ENCODE assay signal across 19 cellular contexts in the genomic region with DNA sequence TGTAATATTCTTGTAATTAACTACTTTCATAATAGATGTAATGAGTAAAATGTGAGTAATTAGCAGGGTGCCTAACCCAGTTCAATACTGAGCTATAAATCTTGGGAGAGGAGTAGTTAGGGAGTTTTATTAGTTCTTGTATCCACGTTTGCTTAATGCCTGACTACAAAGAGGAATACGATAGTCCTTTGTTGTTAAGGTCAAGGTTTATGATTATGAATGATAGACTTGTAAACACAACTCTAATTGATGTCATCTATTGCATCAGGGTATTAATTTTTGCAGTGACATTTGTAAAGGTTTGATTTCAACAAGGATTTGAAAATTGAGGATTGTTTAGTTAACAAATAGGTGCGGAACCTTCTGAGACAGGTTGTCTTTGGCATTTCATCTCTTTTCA.
"Had no signal": no experiment of that assay in that cellular context is flagged by ENCODE, and none has a peak within 500 bp of the region (broad histone marks: within the 10 kb centered on the region; RNA-seq: fewer than 3 reads in every experiment).

No MANE protein-coding gene starts in this region.

- H3K4me3 ChIP-seq: cardiac muscle cell, esophagus squamous epithelium, prostate gland, right atrium auricular region, tibial nerve had no signal

- H3K36me3 ChIP-seq: prostate gland had no signal

- H3K27ac ChIP-seq: cardiac muscle cell, esophagus squamous epithelium, prostate gland, right atrium auricular region, tibial nerve had no signal

- ATAC-seq: activated naive CD4-positive, alpha-beta T cell treated with anti-CD3 and anti-CD28 coated beads, Interleukin-2, amount 50 U/mL, for 72 hours; effector memory CD8-positive, alpha-beta T cell; left ventricle myocardium superior had no signal

- H3K27me3 ChIP-seq: cardiac muscle cell, esophagus squamous epithelium, right atrium auricular region, tibial nerve had no signal

- DNase-seq: activated B cell treated with CpG ODN at 0.5 μM for 24 hours; activated CD4-positive, alpha-beta memory T cell treated with anti-CD3 and anti-CD28 coated beads for 36 hours; activated CD4-positive, alpha-beta T cell treated with anti-CD3 and anti-CD28 coated beads for 4 hours; activated gamma-delta T cell treated with Interleukin-2 at 50 U/mL for 16 hours; activated T-cell treated with anti-CD3 and anti-CD28 coated beads for 4 hours; effector memory CD8-positive, alpha-beta T cell; esophagus squamous epithelium; immature natural killer cell; kidney glomerular epithelial cell; left ventricle myocardium superior; occipital lobe; stimulated activated CD4-positive, alpha-beta T cell treated with anti-CD3 and anti-CD28 coated beads, Interleukin-15, amount 100 ng/mL, for 24 hours; stimulated activated CD4-positive, alpha-beta T cell treated with anti-CD3 and anti-CD28 coated beads, Interleukin-2, amount 100 ng/mL, for 48 hours had no signal

- FAIRE-seq: urothelium cell line had no signal

- H3K9me3 ChIP-seq: esophagus squamous epithelium, prostate gland, right atrium auricular region, tibial nerve had no signal

- H3K4me1 ChIP-seq: esophagus squamous epithelium, right atrium auricular region had no signal
